Comparison of ENCODE assay signal across 13 cellular contexts in the genomic region with DNA sequence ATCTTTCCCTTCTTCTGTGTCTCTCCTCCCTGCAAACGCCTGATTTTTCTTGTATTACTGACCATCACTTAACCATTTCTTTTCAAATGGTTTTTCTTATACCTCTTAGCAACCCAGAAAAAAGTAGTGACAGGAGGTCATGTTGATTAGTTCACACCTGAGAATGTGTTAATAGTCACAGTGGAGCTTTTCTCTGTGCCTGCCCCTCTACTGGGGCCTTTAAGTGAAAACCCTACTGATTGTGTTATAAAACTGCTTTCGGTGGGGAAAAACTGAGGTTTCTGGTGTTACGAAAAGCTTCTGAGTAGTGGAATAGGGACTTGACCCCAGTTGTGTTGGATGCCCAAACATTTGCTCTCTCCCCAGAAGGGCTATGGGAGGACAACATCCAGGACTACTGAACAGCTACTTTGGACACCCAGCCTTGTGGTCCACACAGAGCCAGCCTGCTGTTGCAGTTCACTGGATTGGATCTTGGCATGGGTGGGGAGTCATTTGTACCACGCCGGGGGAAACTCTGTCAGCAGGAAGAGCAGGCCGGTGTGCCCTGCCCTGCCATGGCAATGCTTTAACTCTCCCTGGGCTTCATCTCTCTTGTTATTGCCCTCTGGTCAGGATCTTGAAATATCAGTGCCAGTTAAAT. TPM values are rescaled to one million over a fixed set of nuclear protein-coding genes. Genes with fewer than 3 reads are reported as not detected.
DNase-seq lines count a peak whose midpoint lies in the region; ATAC-seq and TF ChIP-seq lines count a peak whose summit lies in the region.
"Had no signal": no experiment of that assay in that cellular context is flagged by ENCODE, and none has a peak within 500 bp of the region (broad histone marks: within the 10 kb centered on the region; RNA-seq: fewer than 3 reads in every experiment).

No MANE protein-coding gene starts in this region.

- POLR2A ChIA-PET in activated CD4-positive, alpha-beta memory T cell treated with anti-CD3 and anti-CD28 coated beads for 36 hours (lab: Charles Lee) = interaction anchor here (0.7 to 4.6 kb wide), 8 partner anchors 10 to 101 kb away, joined by 3 to 42 read pairs (median 4); partner anchors contain the start of gene GPR87
- POLR2A ChIA-PET in activated CD4-positive, alpha-beta memory T cell treated with anti-CD3 and anti-CD28 coated beads, Interleukin-2, amount 10 ng/mL, durations not matched to agents 7 days and 5 days (lab: Charles Lee) = interaction anchor here (0.7 to 1.9 kb wide), 2 partner anchors 10 to 78 kb away, joined by 3 to 6 read pairs; partner anchors contain the start of gene GPR87

- intact Hi-C loops in activated CD4-positive, alpha-beta memory T cell treated with anti-CD3 and anti-CD28 coated beads for 36 hours (cut with micrococcal nuclease) = loop anchor here (5.0 kb wide), 3 partner anchors 569 to 951 kb away; no protein-coding TSS in a partner anchor
- intact Hi-C loops in esophagus muscularis mucosa (cut with DNase I) = no loop called here

- no peak for DNase-seq in activated CD4-positive, alpha-beta memory T cell treated with anti-CD3 and anti-CD28 coated beads for 36 hours
- DNase-seq in activated CD4-positive, alpha-beta memory T cell treated with anti-CD3 and anti-CD28 coated beads, Interleukin-2, amount 10 ng/mL, durations not matched to agents 7 days and 5 days = no peak
- DNase-seq in SJSA1 (ENCODE audit: low read depth in 1 of 2, low spot score in 2 of 2) (no peak), esophagus muscularis mucosa (ENCODE audit: extremely low spot score) (peak; percentile 80), smooth muscle cell (lab: John Stamatoyannopoulos, UW; ENCODE audit: unreplicated experiment) (no peak), hippocampal formation (lab: John Stamatoyannopoulos, UW) (no peak)
- DNase-seq: NCI-H774 had no signal

- WGBS in esophagus muscularis mucosa = 94% methylated on average over 6 of the region's 6 CpGs
- 93% methylated on average over 6 of the region's 6 CpGs for WGBS in smooth muscle cell (ENCODE audit: low lambda C conversion rate)

- H3K27ac ChIP-seq in SJSA1 (peak overlapping the region; percentile 99), esophagus muscularis mucosa (replicated peaks in 1 of 4) (no peak overlapping the region), smooth muscle cell (ENCODE audit: low read depth) (peak overlapping the region; percentile 79)

- H3K4me1 Mint-ChIP-seq in activated CD4-positive, alpha-beta memory T cell treated with anti-CD3 and anti-CD28 coated beads for 36 hours (ENCODE audit: low read depth) = peaks cover 72% of the 10 kb centered on the region
- H3K4me1 Mint-ChIP-seq in activated CD4-positive, alpha-beta memory T cell treated with anti-CD3 and anti-CD28 coated beads, Interleukin-2, amount 10 ng/mL, durations not matched to agents 7 days and 5 days = peaks cover 57% of the 10 kb centered on the region

- H3K9ac ChIP-seq in smooth muscle cell (ENCODE audit: low read depth) = peak overlapping the region; percentile 39

- no peaks in the 10 kb centered on the region for H3K9me3 ChIP-seq in SJSA1 (replicated peaks)
- no peaks in the 10 kb centered on the region for H3K9me3 ChIP-seq in esophagus muscularis mucosa
- H3K9me3 ChIP-seq in smooth muscle cell (replicated peaks; ENCODE audit: low read depth) = no peaks in the 10 kb centered on the region
- H3K9me3 ChIP-seq: prostate gland had no signal

- peaks cover 5% of the 10 kb centered on the region for H4K20me1 ChIP-seq in smooth muscle cell (ENCODE audit: low read depth)

- no peak overlapping the region for H3K4me3 ChIP-seq in SJSA1
- no peak overlapping the region for H3K4me3 ChIP-seq in esophagus muscularis mucosa
- H3K4me3 ChIP-seq in smooth muscle cell = no peak overlapping the region
- H3K4me3 ChIP-seq: GM12878, prostate gland had no signal

- H3K4me2 ChIP-seq in smooth muscle cell = peak overlapping the region; percentile 70

- peaks cover 15% of the 10 kb centered on the region for H3K27me3 Mint-ChIP-seq in activated CD4-positive, alpha-beta memory T cell treated with anti-CD3 and anti-CD28 coated beads for 36 hours
- peaks cover 5% of the 10 kb centered on the region for H3K27me3 Mint-ChIP-seq in activated CD4-positive, alpha-beta memory T cell treated with anti-CD3 and anti-CD28 coated beads, Interleukin-2, amount 10 ng/mL, durations not matched to agents 7 days and 5 days

- H3F3A ChIP-seq in smooth muscle cell (ENCODE audit: low read depth) = no peaks in the 10 kb centered on the region

- peak overlapping the region; percentile 20 for H3K4me3 Mint-ChIP-seq in activated CD4-positive, alpha-beta memory T cell treated with anti-CD3 and anti-CD28 coated beads for 36 hours
- no peak overlapping the region for H3K4me3 Mint-ChIP-seq in activated CD4-positive, alpha-beta memory T cell treated with anti-CD3 and anti-CD28 coated beads, Interleukin-2, amount 10 ng/mL, durations not matched to agents 7 days and 5 days
- H3K4me3 Mint-ChIP-seq: T-helper 1 cell treated with Interleukin-12 subunit alpha and Interleukin-12 subunit beta and Interleukin-4 antibody, amounts not matched to agents 30 μg/mL and 1 μg/mL, for 36 hours had no signal

- peak overlapping the region; percentile 56 for H3K27ac Mint-ChIP-seq in activated CD4-positive, alpha-beta memory T cell treated with anti-CD3 and anti-CD28 coated beads for 36 hours
- no peak overlapping the region for H3K27ac Mint-ChIP-seq in activated CD4-positive, alpha-beta memory T cell treated with anti-CD3 and anti-CD28 coated beads, Interleukin-2, amount 10 ng/mL, durations not matched to agents 7 days and 5 days
- H3K27ac Mint-ChIP-seq: T-helper 1 cell treated with Interleukin-12 subunit alpha and Interleukin-12 subunit beta and Interleukin-4 antibody, amounts not matched to agents 30 μg/mL and 1 μg/mL, for 36 hours had no signal

- CTCF ChIA-PET in activated CD4-positive, alpha-beta memory T cell treated with anti-CD3 and anti-CD28 coated beads for 36 hours (lab: Charles Lee) = interaction anchor here (1.0 to 4.5 kb wide), 8 partner anchors 10 to 138 kb away, joined by 3 to 32 read pairs (median 6); partner anchors contain the start of gene GPR87
- CTCF ChIA-PET in activated CD4-positive, alpha-beta memory T cell treated with anti-CD3 and anti-CD28 coated beads, Interleukin-2, amount 10 ng/mL, durations not matched to agents 7 days and 5 days (lab: Charles Lee) = interaction anchor here (1.0 to 2.1 kb wide), 6 partner anchors 10 to 138 kb away, joined by 3 to 7 read pairs (median 4); partner anchors contain the start of gene GPR87

- no peaks in the 10 kb centered on the region for H3K79me2 ChIP-seq in smooth muscle cell (ENCODE audit: low read depth)

- H3K9me3 Mint-ChIP-seq in activated CD4-positive, alpha-beta memory T cell treated with anti-CD3 and anti-CD28 coated beads for 36 hours = no peaks in the 10 kb centered on the region
- no peaks in the 10 kb centered on the region for H3K9me3 Mint-ChIP-seq in activated CD4-positive, alpha-beta memory T cell treated with anti-CD3 and anti-CD28 coated beads, Interleukin-2, amount 10 ng/mL, durations not matched to agents 7 days and 5 days
- H3K9me3 Mint-ChIP-seq: T-helper 1 cell treated with Interleukin-12 subunit alpha and Interleukin-12 subunit beta and Interleukin-4 antibody, amounts not matched to agents 30 μg/mL and 1 μg/mL, for 36 hours had no signal

- H2AFZ ChIP-seq in smooth muscle cell (ENCODE audit: low read depth) = no peak overlapping the region

- no peak for TF ChIP-seq POLR2A in esophagus muscularis mucosa (IDR thresholded peaks at IDR 0.05; ENCODE audit: low read depth)

- no peak for ATAC-seq in GM18861 (IDR thresholded peaks at IDR 0.05; ENCODE audit: unreplicated experiment)
- no peak for ATAC-seq in GM21529 (IDR thresholded peaks at IDR 0.05; ENCODE audit: unreplicated experiment)
- ATAC-seq: GM12878 had no signal

- TF ChIP-seq CTCF in esophagus muscularis mucosa (IDR thresholded peaks at IDR 0.05) = no peak
- no peak for TF ChIP-seq CTCF in smooth muscle cell (IDR thresholded peaks at IDR 0.05; ENCODE audit: borderline replicate concordance, insufficient read depth, poor library complexity, severe bottlenecking)

- TF ChIP-seq EP300 in esophagus muscularis mucosa (IDR thresholded peaks at IDR 0.05) = no peak

- H3K4me1 ChIP-seq in SJSA1 (replicated peaks) (peaks cover 58% of the 10 kb centered on the region), esophagus muscularis mucosa (peaks cover 0 to 12% (median 0%) of the 10 kb centered on the region in 4 donors), smooth muscle cell (ENCODE audit: low read depth) (peaks cover 11% of the 10 kb centered on the region)
- H3K4me1 ChIP-seq: prostate gland had no signal

- H3K27me3 ChIP-seq in SJSA1 (replicated peaks) = no peaks in the 10 kb centered on the region
- H3K27me3 ChIP-seq in esophagus muscularis mucosa = no peaks in the 10 kb centered on the region
- no peaks in the 10 kb centered on the region for H3K27me3 ChIP-seq in smooth muscle cell (ENCODE audit: low read depth)

- H3K36me3 Mint-ChIP-seq in activated CD4-positive, alpha-beta memory T cell treated with anti-CD3 and anti-CD28 coated beads for 36 hours = no peaks in the 10 kb centered on the region
- H3K36me3 Mint-ChIP-seq in activated CD4-positive, alpha-beta memory T cell treated with anti-CD3 and anti-CD28 coated beads, Interleukin-2, amount 10 ng/mL, durations not matched to agents 7 days and 5 days (ENCODE audit: low read depth) = no peaks in the 10 kb centered on the region

- H3K36me3 ChIP-seq in SJSA1 = no peaks in the 10 kb centered on the region
- H3K36me3 ChIP-seq in esophagus muscularis mucosa = no peaks in the 10 kb centered on the region
- no peaks in the 10 kb centered on the region for H3K36me3 ChIP-seq in smooth muscle cell (ENCODE audit: low read depth)
- H3K36me3 ChIP-seq: prostate gland had no signal

RNA-seq across cellular contexts. Expression of gene GPR87, which starts 10.3 kb away (rescaled TPM):
- 1 to 10 TPM; 1.1 TPM for total RNA-seq in activated CD4-positive, alpha-beta memory T cell treated with anti-CD3 and anti-CD28 coated beads for 36 hours
- total RNA-seq in activated CD4-positive, alpha-beta memory T cell treated with anti-CD3 and anti-CD28 coated beads, Interleukin-2, amount 10 ng/mL, durations not matched to agents 7 days and 5 days = under 1 TPM in 1 of 2 experiments, not detected in 1; 0.33 TPM
- 0.29 TPM in 1 of 2 replicates, not detected in the other for total RNA-seq in SJSA1 (2014; rRNA removed; shearing (Covaris generic))
- total RNA-seq in esophagus muscularis mucosa = not detected
- total RNA-seq in smooth muscle cell = 24.0 and 27.1 TPM in 2 replicates
- 5.1 and 25.4 TPM in 2 replicates for polyA plus RNA-seq in smooth muscle cell
- total RNA-seq: temporal lobe had no signal

RNA-seq across cellular contexts. Expression of gene P2RY13, which starts 23.1 kb away (rescaled TPM):
- not detected for total RNA-seq in activated CD4-positive, alpha-beta memory T cell treated with anti-CD3 and anti-CD28 coated beads for 36 hours
- total RNA-seq in activated CD4-positive, alpha-beta memory T cell treated with anti-CD3 and anti-CD28 coated beads, Interleukin-2, amount 10 ng/mL, durations not matched to agents 7 days and 5 days = not detected
- total RNA-seq in SJSA1 (2014; rRNA removed; shearing (Covaris generic)) = not detected in 2 replicates
- total RNA-seq in esophagus muscularis mucosa (1 to 10 TPM in 3 of 4 donors, under 1 TPM in 1; 0.80 to 2.0 (median 1.4) TPM), smooth muscle cell (not detected in 2 replicates)
- polyA plus RNA-seq in smooth muscle cell = not detected in 2 replicates
- total RNA-seq: GM12878 had no signal
- polyA plus RNA-seq: GM12878 had no signal

RNA-seq across cellular contexts. Expression of gene P2RY14, which starts 27.9 kb away (rescaled TPM):
- under 1 TPM; 0.17 to 0.26 TPM for total RNA-seq in activated CD4-positive, alpha-beta memory T cell treated with anti-CD3 and anti-CD28 coated beads for 36 hours
- total RNA-seq in activated CD4-positive, alpha-beta memory T cell treated with anti-CD3 and anti-CD28 coated beads, Interleukin-2, amount 10 ng/mL, durations not matched to agents 7 days and 5 days = 1 to 10 TPM; 1.2 to 1.4 TPM
- not detected in 2 replicates for total RNA-seq in SJSA1 (2014; rRNA removed; shearing (Covaris generic))
- total RNA-seq in esophagus muscularis mucosa (10 to 100 TPM in 3 of 4 donors, 1 to 10 TPM in 1; 3.0 to 14.2 (median 12.4) TPM), smooth muscle cell (not detected in 2 replicates)
- polyA plus RNA-seq in smooth muscle cell = not detected in 2 replicates

Comparison
In these comparisons a context has a peak if more than half of its experiments do, and no peak if none do; other contexts are left out.
1. H3K27ac ChIP-seq: peak in SJSA1 (single experiment) and smooth muscle cell (single experiment); none in esophagus muscularis mucosa (0 of 4).
2. RNA of gene GPR87, which starts 10.3 kb away (total RNA-seq): 24.0 to 27.1 TPM in smooth muscle cell; 1.1 TPM in activated CD4-positive, alpha-beta memory T cell treated with anti-CD3 and anti-CD28 coated beads for 36 hours, 0.33 TPM in activated CD4-positive, alpha-beta memory T cell treated with anti-CD3 and anti-CD28 coated beads, Interleukin-2, amount 10 ng/mL, durations not matched to agents 7 days and 5 days, 0.29 TPM in SJSA1 and not detected in esophagus muscularis mucosa; every median in the first group is over 10 times any median in the second.